ENCODE assay signal across 19 cellular contexts in genomic region chr20:32603046-32603726, GRCh38. TPM values are rescaled to one million over a fixed set of nuclear protein-coding genes. Genes with fewer than 3 reads are reported as not detected.
DNase-seq lines count a peak whose midpoint lies in the region; ATAC-seq, FAIRE-seq and TF ChIP-seq lines count a peak whose summit lies in the region.
"Had no signal": no experiment of that assay in that cellular context is flagged by ENCODE, and none has a peak within 500 bp of the region (broad histone marks: within the 10 kb centered on the region; RNA-seq: fewer than 3 reads in every experiment).

No MANE protein-coding gene starts in this region.

- peaks cover 2% of the 10 kb centered on the region for H3K4me1 Mint-ChIP-seq in activated CD8-positive, alpha-beta T cell treated with anti-CD3 and anti-CD28 coated beads, Interleukin-2, amount 10 ng/mL, durations not matched to agents 7 days and 5 days (ENCODE audit: low read depth)
- H3K4me1 Mint-ChIP-seq: activated T-helper 17 cell treated with anti-CD3 and anti-CD28 coated beads, Interleukin-2, amount 50 U/mL, for 72 hours; neural crest cell had no signal

- no peak for TF ChIP-seq CTCF in gastroesophageal sphincter (IDR thresholded peaks at IDR 0.05)

- POLR2A ChIA-PET in activated CD8-positive, alpha-beta T cell treated with anti-CD3 and anti-CD28 coated beads, Interleukin-2, amount 10 ng/mL, durations not matched to agents 7 days and 5 days (lab: Charles Lee): interaction anchor here (0.6 kb wide), 1 partner anchor 1077 kb away, joined by 3 read pairs; no protein-coding TSS in a partner anchor

- CTCF ChIA-PET in activated CD8-positive, alpha-beta T cell treated with anti-CD3 and anti-CD28 coated beads, Interleukin-2, amount 10 ng/mL, durations not matched to agents 7 days and 5 days (lab: Charles Lee): interaction anchor here (0.7 kb wide), 1 partner anchor 42 kb away, joined by 3 read pairs; no protein-coding TSS in a partner anchor

- FAIRE-seq in GM12892 (lab: Jason Lieb, UNC): peak; percentile 75

- peaks cover 6% of the 10 kb centered on the region for H3K27me3 Mint-ChIP-seq in activated CD8-positive, alpha-beta T cell treated with anti-CD3 and anti-CD28 coated beads, Interleukin-2, amount 10 ng/mL, durations not matched to agents 7 days and 5 days (ENCODE audit: low read depth)
- H3K27me3 Mint-ChIP-seq: activated T-helper 17 cell treated with anti-CD3 and anti-CD28 coated beads, Interleukin-2, amount 50 U/mL, for 72 hours had no signal

- H3K27me3 ChIP-seq in gastroesophageal sphincter: peaks cover 29% of the 10 kb centered on the region
- H3K27me3 ChIP-seq: BE2C, cardiac muscle cell had no signal

- no peaks in the 10 kb centered on the region for H3K36me3 ChIP-seq in gastroesophageal sphincter
- H3K36me3 ChIP-seq: BE2C, cardiac muscle cell had no signal

- no peak overlapping the region for H3K4me3 ChIP-seq in gastroesophageal sphincter
- H3K4me3 ChIP-seq: cardiac muscle cell had no signal

- no peak for TF ChIP-seq POLR2A in GM12892 (IDR thresholded peaks at IDR 0.05; ENCODE audit: low read depth, low read length)
- TF ChIP-seq POLR2A in gastroesophageal sphincter (IDR thresholded peaks at IDR 0.05): no peak

- TF ChIP-seq EP300 in gastroesophageal sphincter (IDR thresholded peaks at IDR 0.05): no peak

- H3K4me3 Mint-ChIP-seq in activated CD8-positive, alpha-beta T cell treated with anti-CD3 and anti-CD28 coated beads, Interleukin-2, amount 10 ng/mL, durations not matched to agents 7 days and 5 days: no peak overlapping the region
- H3K4me3 Mint-ChIP-seq: activated T-helper 17 cell treated with anti-CD3 and anti-CD28 coated beads, Interleukin-2, amount 50 U/mL, for 72 hours; neural crest cell had no signal

- ATAC-seq in gastroesophageal sphincter (peak; percentile 59), HG02973 (IDR thresholded peaks at IDR 0.05; ENCODE audit: unreplicated experiment) (no peak)
- no peak for ATAC-seq in activated CD8-positive, alpha-beta T cell treated with anti-CD3 and anti-CD28 coated beads, Interleukin-2, amount 10 ng/mL, durations not matched to agents 7 days and 5 days
- ATAC-seq: SK-N-SH treated with all-trans-retinoic acid at 6 μM for 48 hours had no signal

- no peaks in the 10 kb centered on the region for H3K36me3 Mint-ChIP-seq in activated CD8-positive, alpha-beta T cell treated with anti-CD3 and anti-CD28 coated beads, Interleukin-2, amount 10 ng/mL, durations not matched to agents 7 days and 5 days (ENCODE audit: low read depth)

- no peaks in the 10 kb centered on the region for H3K9me3 ChIP-seq in gastroesophageal sphincter
- H3K9me3 ChIP-seq: BE2C had no signal

- WGBS in gastroesophageal sphincter (ENCODE audit: low coverage in 1 of 2), 2 donors: 81 to 95% methylated on average over 3 to 6 of the region's 18 CpGs

- no peaks in the 10 kb centered on the region for H3K4me1 ChIP-seq in gastroesophageal sphincter
- H3K4me1 ChIP-seq: BE2C had no signal

- H3K9me3 Mint-ChIP-seq in activated CD8-positive, alpha-beta T cell treated with anti-CD3 and anti-CD28 coated beads, Interleukin-2, amount 10 ng/mL, durations not matched to agents 7 days and 5 days (ENCODE audit: insufficient read depth): no peaks in the 10 kb centered on the region
- H3K9me3 Mint-ChIP-seq: activated T-helper 17 cell treated with anti-CD3 and anti-CD28 coated beads, Interleukin-2, amount 50 U/mL, for 72 hours; neural crest cell had no signal

- H3K27ac ChIP-seq in gastroesophageal sphincter: no peak overlapping the region
- H3K27ac ChIP-seq: cardiac muscle cell, VCaP had no signal

- DNase-seq in GM12892 (ENCODE audit: insufficient read length) (no peak), NOMO-1 treated with dmso at 0.1 percent for 144 hours (lab: John Stamatoyannopoulos, UW; ENCODE audit: unreplicated experiment) (peak; percentile 67), pons (ENCODE audit: low spot score) (peak; percentile 52), cerebellar nuclear complex (lab: John Stamatoyannopoulos, UW) (no peak), GM19238 (ENCODE audit: insufficient read length, low spot score) (no peak)
- no peak for DNase-seq in activated CD8-positive, alpha-beta T cell treated with anti-CD3 and anti-CD28 coated beads, Interleukin-2, amount 10 ng/mL, durations not matched to agents 7 days and 5 days
- DNase-seq: BE2C; DMS53; NCI-H1048; NCI-H2171 treated with DMSO at 0.1 percent for 48 hours; NK-92 treated with Interleukin-12 subunit alpha and Interleukin-12 subunit beta, amount 100 ng/mL, for 24 hours; retina had no signal

- H3K27ac Mint-ChIP-seq in activated CD8-positive, alpha-beta T cell treated with anti-CD3 and anti-CD28 coated beads, Interleukin-2, amount 10 ng/mL, durations not matched to agents 7 days and 5 days: no peak overlapping the region
- H3K27ac Mint-ChIP-seq: activated T-helper 17 cell treated with anti-CD3 and anti-CD28 coated beads, Interleukin-2, amount 50 U/mL, for 72 hours had no signal

RNA-seq across cellular contexts. Expression of gene NOL4L, which starts 18.1 kb away (rescaled TPM):
- 16.8 TPM for polyA plus RNA-seq in GM12892 (2012; ENCODE audit: missing spikeins)
- total RNA-seq in gastroesophageal sphincter: 10 to 100 TPM in 2 of 4 donors, 1 to 10 TPM in 2; 9.0 to 14.7 (median 10.8) TPM
- total RNA-seq in activated CD8-positive, alpha-beta T cell treated with anti-CD3 and anti-CD28 coated beads, Interleukin-2, amount 10 ng/mL, durations not matched to agents 7 days and 5 days: 10 to 100 TPM; 22.2 to 24.5 TPM

Comparison
In these comparisons a context has a peak if more than half of its experiments do, and no peak if none do; other contexts are left out.
1. DNase-seq: peak in NOMO-1 treated with dmso at 0.1 percent for 144 hours (single experiment) and pons (single experiment); none in GM12892 (single experiment), activated CD8-positive, alpha-beta T cell treated with anti-CD3 and anti-CD28 coated beads, Interleukin-2, amount 10 ng/mL, durations not matched to agents 7 days and 5 days (single experiment), cerebellar nuclear complex (0 of 2) and GM19238 (single experiment).